ENCODE assay signal across 1 cellular context in the genomic region with DNA sequence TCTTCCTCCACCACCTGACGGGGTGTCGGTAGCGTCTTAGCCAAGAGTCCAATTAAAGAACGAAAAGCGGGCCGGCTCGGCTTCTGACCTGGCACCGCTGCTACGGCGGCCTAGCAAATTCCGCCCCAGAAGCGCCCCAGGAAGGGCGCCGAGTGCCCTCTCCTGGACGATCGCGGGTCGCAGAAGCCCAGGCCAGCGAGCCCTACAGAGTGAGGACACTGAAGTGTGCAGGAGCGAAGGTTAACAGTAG.
TF ChIP-seq lines count a peak whose summit lies in the region.

No MANE protein-coding gene starts in this region.

TF ChIP-seq in HepG2, 621 proteins besides CTCF, POLR2A, EP300 and RAD21 (continued from another document and continues in another):
- TF ChIP-seq DZIP1 (CRISPR knock-in tag; IDR thresholded peaks at IDR 0.05) (no peak), HNF4G (IDR thresholded peaks at IDR 0.05; ENCODE audit: borderline replicate concordance, low read depth, low read length) (0 out of 2 replicates have a peak, but pooled peaks have one; percentile 13), HNF4G (CRISPR knock-in tag; IDR thresholded peaks at IDR 0.05; ENCODE audit: borderline replicate concordance, low read depth) (no peak), PRMT3 (CRISPR knock-in tag; IDR thresholded peaks at IDR 0.05; ENCODE audit: borderline replicate concordance, low read depth) (no peak), HOXA3 (CRISPR knock-in tag; IDR thresholded peaks at IDR 0.05) (no peak), MBD4 (IDR thresholded peaks at IDR 0.05; ENCODE audit: borderline replicate concordance, low read length) (no peak), ZNF564 (CRISPR knock-in tag; IDR thresholded peaks at IDR 0.05) (no peak), CCAR2 (optimal IDR thresholded peaks at IDR 0.05; ENCODE audit: low read depth, low read length) (peak; percentile 46), NR2F6 (IDR thresholded peaks at IDR 0.05) (peak; percentile 31; the same call in 1 of the 2 replicates), NR2F6 (CRISPR knock-in tag; IDR thresholded peaks at IDR 0.05) (peak; percentile 27; the same call in 1 of the 2 replicates), ZNF501 (CRISPR knock-in tag; IDR thresholded peaks at IDR 0.05) (peak; percentile 80; the same call in 1 of the 2 replicates), ZNF616 (CRISPR knock-in tag; IDR thresholded peaks at IDR 0.05; ENCODE audit: low read depth) (no peak), SMYD3 (CRISPR knock-in tag; IDR thresholded peaks at IDR 0.05) (no peak; the same call in 1 of the 2 replicates), ZFP41 (CRISPR knock-in tag; IDR thresholded peaks at IDR 0.05; ENCODE audit: borderline replicate concordance) (0 out of 2 replicates have a peak, but pooled peaks have one; percentile 3), ATF7 (IDR thresholded peaks at IDR 0.05) (no peak), ATF7 (CRISPR knock-in tag; IDR thresholded peaks at IDR 0.05) (no peak), YEATS4 (CRISPR knock-in tag; IDR thresholded peaks at IDR 0.05; ENCODE audit: borderline replicate concordance) (peak; percentile 46), ELF4 (CRISPR knock-in tag; IDR thresholded peaks at IDR 0.05; ENCODE audit: borderline replicate concordance) (no peak), SIX1 (CRISPR knock-in tag; IDR thresholded peaks at IDR 0.05; ENCODE audit: borderline replicate concordance) (no peak), MYNN (CRISPR knock-in tag; IDR thresholded peaks at IDR 0.05; ENCODE audit: low read depth) (no peak; the same call in 1 of the 2 replicates), FOSL1 (CRISPR knock-in tag; IDR thresholded peaks at IDR 0.05; ENCODE audit: borderline replicate concordance) (no peak), ZNF549 (CRISPR knock-in tag; IDR thresholded peaks at IDR 0.05) (no peak), FOXK2 (IDR thresholded peaks at IDR 0.05) (no peak), CEBPB (IDR thresholded peaks at IDR 0.05; ENCODE audit: borderline replicate concordance, low read depth, low read length) (no peak), ZGPAT (CRISPR knock-in tag; IDR thresholded peaks at IDR 0.05) (peak; percentile 63), SMAD1 (CRISPR knock-in tag; IDR thresholded peaks at IDR 0.05; ENCODE audit: borderline replicate concordance, low read depth) (no peak), ZFP36L1 (CRISPR knock-in tag; IDR thresholded peaks at IDR 0.05) (no peak; the same call in 1 of the 2 replicates), THYN1 (CRISPR knock-in tag; IDR thresholded peaks at IDR 0.05; ENCODE audit: borderline replicate concordance, low read depth) (no peak), NR2F2 (IDR thresholded peaks at IDR 0.05; ENCODE audit: borderline replicate concordance, low read depth) (no peak), CENPX (CRISPR knock-in tag; IDR thresholded peaks at IDR 0.05) (no peak), ZNF619 (CRISPR knock-in tag; IDR thresholded peaks at IDR 0.05) (no peak), ZBTB3 (CRISPR knock-in tag; IDR thresholded peaks at IDR 0.05; ENCODE audit: borderline replicate concordance, low read depth) (no peak), KDM5B (CRISPR knock-in tag; IDR thresholded peaks at IDR 0.05; ENCODE audit: borderline replicate concordance) (no peak; the same call in 1 of the 2 replicates), MEIS2 (CRISPR knock-in tag; IDR thresholded peaks at IDR 0.05) (no peak), ZNF230 (CRISPR knock-in tag; IDR thresholded peaks at IDR 0.05) (no peak), ZNF441 (CRISPR knock-in tag; IDR thresholded peaks at IDR 0.05; ENCODE audit: borderline replicate concordance) (peak; percentile 96), ZBTB10 (CRISPR knock-in tag; IDR thresholded peaks at IDR 0.05; ENCODE audit: borderline replicate concordance) (no peak), FOXK1 (CRISPR knock-in tag; IDR thresholded peaks at IDR 0.05; ENCODE audit: borderline replicate concordance, low read depth) (no peak), MAFG (CRISPR knock-in tag; IDR thresholded peaks at IDR 0.05) (no peak), TBX2 (CRISPR knock-in tag; IDR thresholded peaks at IDR 0.05; ENCODE audit: borderline replicate concordance) (peak; percentile 58; the same call in 1 of the 2 replicates), GPN1 (CRISPR knock-in tag; IDR thresholded peaks at IDR 0.05; ENCODE audit: borderline replicate concordance) (no peak), SNRNP70 (IDR thresholded peaks at IDR 0.05; ENCODE audit: low read depth, low read length) (no peak), JUNB (CRISPR knock-in tag; IDR thresholded peaks at IDR 0.05; ENCODE audit: borderline replicate concordance) (no peak), MXD4 (CRISPR knock-in tag; IDR thresholded peaks at IDR 0.05) (no peak), CENPBD1 (CRISPR knock-in tag; IDR thresholded peaks at IDR 0.05; ENCODE audit: borderline replicate concordance, low read depth) (no peak), ZFP1 (CRISPR knock-in tag; IDR thresholded peaks at IDR 0.05) (no peak), ZNF496 (CRISPR knock-in tag; IDR thresholded peaks at IDR 0.05; ENCODE audit: insufficient replicate concordance) (no peak), HNRNPH1 (optimal IDR thresholded peaks at IDR 0.05; ENCODE audit: low read depth, low read length) (no peak), ZSCAN29 (CRISPR knock-in tag; conservative IDR thresholded peaks at IDR 0.05) (no peak)
- TF ChIP-seq, protein P1, sequence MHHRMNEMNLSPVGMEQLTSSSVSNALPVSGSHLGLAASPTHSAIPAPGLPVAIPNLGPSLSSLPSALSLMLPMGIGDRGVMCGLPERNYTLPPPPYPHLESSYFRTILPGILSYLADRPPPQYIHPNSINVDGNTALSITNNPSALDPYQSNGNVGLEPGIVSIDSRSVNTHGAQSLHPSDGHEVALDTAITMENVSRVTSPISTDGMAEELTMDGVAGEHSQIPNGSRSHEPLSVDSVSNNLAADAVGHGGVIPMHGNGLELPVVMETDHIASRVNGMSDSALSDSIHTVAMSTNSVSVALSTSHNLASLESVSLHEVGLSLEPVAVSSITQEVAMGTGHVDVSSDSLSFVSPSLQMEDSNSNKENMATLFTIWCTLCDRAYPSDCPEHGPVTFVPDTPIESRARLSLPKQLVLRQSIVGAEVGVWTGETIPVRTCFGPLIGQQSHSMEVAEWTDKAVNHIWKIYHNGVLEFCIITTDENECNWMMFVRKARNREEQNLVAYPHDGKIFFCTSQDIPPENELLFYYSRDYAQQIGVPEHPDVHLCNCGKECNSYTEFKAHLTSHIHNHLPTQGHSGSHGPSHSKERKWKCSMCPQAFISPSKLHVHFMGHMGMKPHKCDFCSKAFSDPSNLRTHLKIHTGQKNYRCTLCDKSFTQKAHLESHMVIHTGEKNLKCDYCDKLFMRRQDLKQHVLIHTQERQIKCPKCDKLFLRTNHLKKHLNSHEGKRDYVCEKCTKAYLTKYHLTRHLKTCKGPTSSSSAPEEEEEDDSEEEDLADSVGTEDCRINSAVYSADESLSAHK (CRISPR knock-in tag; IDR thresholded peaks at IDR 0.05; ENCODE audit: borderline replicate concordance), result no peak
- TF ChIP-seq, protein P2, sequence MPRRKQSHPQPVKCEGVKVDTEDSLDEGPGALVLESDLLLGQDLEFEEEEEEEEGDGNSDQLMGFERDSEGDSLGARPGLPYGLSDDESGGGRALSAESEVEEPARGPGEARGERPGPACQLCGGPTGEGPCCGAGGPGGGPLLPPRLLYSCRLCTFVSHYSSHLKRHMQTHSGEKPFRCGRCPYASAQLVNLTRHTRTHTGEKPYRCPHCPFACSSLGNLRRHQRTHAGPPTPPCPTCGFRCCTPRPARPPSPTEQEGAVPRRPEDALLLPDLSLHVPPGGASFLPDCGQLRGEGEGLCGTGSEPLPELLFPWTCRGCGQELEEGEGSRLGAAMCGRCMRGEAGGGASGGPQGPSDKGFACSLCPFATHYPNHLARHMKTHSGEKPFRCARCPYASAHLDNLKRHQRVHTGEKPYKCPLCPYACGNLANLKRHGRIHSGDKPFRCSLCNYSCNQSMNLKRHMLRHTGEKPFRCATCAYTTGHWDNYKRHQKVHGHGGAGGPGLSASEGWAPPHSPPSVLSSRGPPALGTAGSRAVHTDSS (CRISPR knock-in tag; conservative IDR thresholded peaks at IDR 0.05), result no peak
- TF ChIP-seq, protein P3, sequence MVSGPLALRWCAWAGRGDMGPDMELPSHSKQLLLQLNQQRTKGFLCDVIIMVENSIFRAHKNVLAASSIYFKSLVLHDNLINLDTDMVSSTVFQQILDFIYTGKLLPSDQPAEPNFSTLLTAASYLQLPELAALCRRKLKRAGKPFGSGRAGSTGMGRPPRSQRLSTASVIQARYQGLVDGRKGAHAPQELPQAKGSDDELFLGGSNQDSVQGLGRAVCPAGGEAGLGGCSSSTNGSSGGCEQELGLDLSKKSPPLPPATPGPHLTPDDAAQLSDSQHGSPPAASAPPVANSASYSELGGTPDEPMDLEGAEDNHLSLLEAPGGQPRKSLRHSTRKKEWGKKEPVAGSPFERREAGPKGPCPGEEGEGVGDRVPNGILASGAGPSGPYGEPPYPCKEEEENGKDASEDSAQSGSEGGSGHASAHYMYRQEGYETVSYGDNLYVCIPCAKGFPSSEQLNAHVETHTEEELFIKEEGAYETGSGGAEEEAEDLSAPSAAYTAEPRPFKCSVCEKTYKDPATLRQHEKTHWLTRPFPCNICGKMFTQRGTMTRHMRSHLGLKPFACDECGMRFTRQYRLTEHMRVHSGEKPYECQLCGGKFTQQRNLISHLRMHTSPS (CRISPR knock-in tag; IDR thresholded peaks at IDR 0.05; ENCODE audit: low read depth), result 0 out of 2 replicates have a peak, but pooled peaks have one; percentile 53
- TF ChIP-seq, protein P4, sequence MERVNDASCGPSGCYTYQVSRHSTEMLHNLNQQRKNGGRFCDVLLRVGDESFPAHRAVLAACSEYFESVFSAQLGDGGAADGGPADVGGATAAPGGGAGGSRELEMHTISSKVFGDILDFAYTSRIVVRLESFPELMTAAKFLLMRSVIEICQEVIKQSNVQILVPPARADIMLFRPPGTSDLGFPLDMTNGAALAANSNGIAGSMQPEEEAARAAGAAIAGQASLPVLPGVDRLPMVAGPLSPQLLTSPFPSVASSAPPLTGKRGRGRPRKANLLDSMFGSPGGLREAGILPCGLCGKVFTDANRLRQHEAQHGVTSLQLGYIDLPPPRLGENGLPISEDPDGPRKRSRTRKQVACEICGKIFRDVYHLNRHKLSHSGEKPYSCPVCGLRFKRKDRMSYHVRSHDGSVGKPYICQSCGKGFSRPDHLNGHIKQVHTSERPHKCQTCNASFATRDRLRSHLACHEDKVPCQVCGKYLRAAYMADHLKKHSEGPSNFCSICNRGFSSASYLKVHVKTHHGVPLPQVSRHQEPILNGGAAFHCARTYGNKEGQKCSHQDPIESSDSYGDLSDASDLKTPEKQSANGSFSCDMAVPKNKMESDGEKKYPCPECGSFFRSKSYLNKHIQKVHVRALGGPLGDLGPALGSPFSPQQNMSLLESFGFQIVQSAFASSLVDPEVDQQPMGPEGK (CRISPR knock-in tag; IDR thresholded peaks at IDR 0.05), result no peak
- TF ChIP-seq, protein P5, sequence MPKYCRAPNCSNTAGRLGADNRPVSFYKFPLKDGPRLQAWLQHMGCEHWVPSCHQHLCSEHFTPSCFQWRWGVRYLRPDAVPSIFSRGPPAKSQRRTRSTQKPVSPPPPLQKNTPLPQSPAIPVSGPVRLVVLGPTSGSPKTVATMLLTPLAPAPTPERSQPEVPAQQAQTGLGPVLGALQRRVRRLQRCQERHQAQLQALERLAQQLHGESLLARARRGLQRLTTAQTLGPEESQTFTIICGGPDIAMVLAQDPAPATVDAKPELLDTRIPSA (CRISPR knock-in tag; IDR thresholded peaks at IDR 0.05; ENCODE audit: borderline replicate concordance), result 0 out of 2 replicates have a peak, but pooled peaks have one; percentile 22
